16 cellular contexts compared by ENCODE assay signal in genomic region chr14:32512348-32512747, GRCh38.
DNase-seq lines count a peak whose midpoint lies in the region; ATAC-seq, FAIRE-seq and TF ChIP-seq lines count a peak whose summit lies in the region.
"Had no signal": no experiment of that assay in that cellular context is flagged by ENCODE, and none has a peak within 500 bp of the region (broad histone marks: within the 10 kb centered on the region; RNA-seq: fewer than 3 reads in every experiment).

No MANE protein-coding gene starts in this region.

- H3K27ac ChIP-seq in A549: peak overlapping the region; percentile 36 to 66; a peak in 3 of 6 replicates
- H3K27ac ChIP-seq in dorsolateral prefrontal cortex: peak overlapping the region; percentile 44 to 100 (median 99)
- peak overlapping the region; percentile 78 to 94 (median 90) for H3K27ac ChIP-seq in gastrocnemius medialis

- H3K9me3 Mint-ChIP-seq in HFFc6: no peaks in the 10 kb centered on the region

- TF ChIP-seq EP300 in A549 (IDR thresholded peaks at IDR 0.05): no peak

- no peaks in the 10 kb centered on the region for H3K27me3 ChIP-seq in dorsolateral prefrontal cortex
- no peaks in the 10 kb centered on the region for H3K27me3 ChIP-seq in gastrocnemius medialis
- H3K27me3 ChIP-seq: BE2C had no signal

- no peak for TF ChIP-seq CTCF in A549 (IDR thresholded peaks at IDR 0.05)
- TF ChIP-seq CTCF in HFFc6 (IDR thresholded peaks at IDR 0.05): no peak
- no peak for TF ChIP-seq CTCF in dorsolateral prefrontal cortex (IDR thresholded peaks at IDR 0.05 in 54 of 56, conservative IDR thresholded peaks at IDR 0.05 in 2 of 56; ENCODE audit: low read depth in 1 of 56, partially characterized antibody in 56 of 56)
- TF ChIP-seq CTCF in gastrocnemius medialis (IDR thresholded peaks at IDR 0.05 in 4 of 5, conservative IDR thresholded peaks at IDR 0.05 in 1 of 5): no peak
- no peak for TF ChIP-seq CTCF in foreskin fibroblast (IDR thresholded peaks at IDR 0.05; ENCODE audit: low read depth, low read length)

- no peaks in the 10 kb centered on the region for H3K36me3 Mint-ChIP-seq in HFFc6 (ENCODE audit: low read depth)
- H3K36me3 Mint-ChIP-seq: CD4-positive, alpha-beta memory T cell had no signal

- intact Hi-C loops in dorsolateral prefrontal cortex (cut with DNase I) (loop anchor here (5.0 to 10.0 kb wide), 5 partner anchors 145 to 438 kb away; partner anchors contain the start of gene ARHGAP5 (in 2 of the 2)), gastrocnemius medialis (cut with DNase I; ENCODE audit: low total_unique reads) (loop anchor here (5.0 kb wide), 1 partner anchor 255 kb away; no protein-coding TSS in a partner anchor)

- peaks cover 73% of the 10 kb centered on the region for H3K4me1 Mint-ChIP-seq in HFFc6 (ENCODE audit: low read depth)
- H3K4me1 Mint-ChIP-seq: CD4-positive, alpha-beta memory T cell had no signal

- no peaks in the 10 kb centered on the region for H3K27me3 Mint-ChIP-seq in HFFc6 (ENCODE audit: insufficient read depth)

- peaks cover 3% of the 10 kb centered on the region; the same call in 1 of the 3 replicates for H3K9me3 ChIP-seq in A549
- no peaks in the 10 kb centered on the region for H3K9me3 ChIP-seq in gastrocnemius medialis
- H3K9me3 ChIP-seq: BE2C had no signal

- POLR2A ChIA-PET in A549 (lab: Yijun Ruan, JAX): no interaction called here

- H3K4me3 ChIP-seq in A549: no peak overlapping the region
- H3K4me3 ChIP-seq in dorsolateral prefrontal cortex: no peak overlapping the region
- no peak overlapping the region for H3K4me3 ChIP-seq in gastrocnemius medialis
- no peak overlapping the region for H3K4me3 ChIP-seq in foreskin fibroblast (ENCODE audit: low read depth in 1 of 2, low read length in 2 of 2)
- H3K4me3 ChIP-seq: HAP-1 had no signal

- CTCF ChIA-PET in A549 (lab: Yijun Ruan, JAX): interaction anchor here (0.7 to 1.3 kb wide), 2 partner anchors 10 to 578 kb away, joined by 3 to 4 read pairs; no protein-coding TSS in a partner anchor

- no peak overlapping the region for H3K4me2 ChIP-seq in A549

- WGBS in A549 (ENCODE audit: missing lambda C conversion rate): 56% methylated on average over 3 of the region's 3 CpGs

- H3K4me3 Mint-ChIP-seq in HFFc6: no peak overlapping the region
- H3K4me3 Mint-ChIP-seq: CD4-positive, alpha-beta memory T cell had no signal

- H3K36me3 ChIP-seq in gastrocnemius medialis: no peaks in the 10 kb centered on the region
- H3K36me3 ChIP-seq: BE2C, HAP-1 had no signal

- DNase-seq in A549 (ENCODE audit: low read depth in 1 of 2, low spot score in 1 of 2) (no peak), HFFc6 (no peak), dorsolateral prefrontal cortex (no peak), gastrocnemius medialis (no peak), foreskin fibroblast (no peak), DMS 273 treated with DMSO at 0.1 percent for 48 hours (lab: John Stamatoyannopoulos, UW) (no peak)
- DNase-seq: BE2C; CD4-positive, alpha-beta memory T cell; DMS79 treated with DMSO at 0.1 percent for 48 hours; NCI-H1436; NCI-H2081; NCI-H524 had no signal

- peaks cover 76% of the 10 kb centered on the region for H3K4me1 ChIP-seq in A549
- peaks cover 60 to 66% of the 10 kb centered on the region in 2 donors for H3K4me1 ChIP-seq in gastrocnemius medialis
- H3K4me1 ChIP-seq: BE2C, HAP-1 had no signal

- 0 out of 2 replicates have a peak overlapping the region, but pooled peaks have one; percentile 40 for H3K27ac Mint-ChIP-seq in HFFc6
- H3K27ac Mint-ChIP-seq: CD4-positive, alpha-beta memory T cell had no signal

- FAIRE-seq in A549 (lab: Jason Lieb, UNC): no peak
- FAIRE-seq: G401.6, GM12891 had no signal

- ATAC-seq in A549: no peak
- no peak for ATAC-seq in gastrocnemius medialis
- no peak for ATAC-seq in HG03469 (IDR thresholded peaks at IDR 0.05; ENCODE audit: unreplicated experiment)

- in situ Hi-C loops in gastrocnemius medialis (cut with MboI; ENCODE audit: low sequenced_read_pairs in 4 of 4): loop anchor here in 2 of 4 donors (10.0 kb wide), 2 partner anchors 178 to 308 kb away; partner anchors contain the start of genes RNU6-7 (in 1 of the 2) and RNU6-8 (in 1 of the 2)

- TF ChIP-seq POLR2A in A549 (IDR thresholded peaks at IDR 0.05; ENCODE audit: low read length) (no peak), gastrocnemius medialis (IDR thresholded peaks at IDR 0.05) (no peak)

- TF ChIP-seq RAD21 in A549 (conservative IDR thresholded peaks at IDR 0.05 in 1 of 2, IDR thresholded peaks at IDR 0.05 in 1 of 2): no peak

TF ChIP-seq in A549, 52 proteins besides CTCF, POLR2A, EP300 and RAD21:
- TF ChIP-seq RNF2 (IDR thresholded peaks at IDR 0.05; ENCODE audit: borderline replicate concordance, low read depth) (no peak), ZSCAN20 (CRISPR knock-in tag; IDR thresholded peaks at IDR 0.05) (no peak), POLR2AphosphoS2 (conservative IDR thresholded peaks at IDR 0.05; ENCODE audit: low read length) (no peak), ELK1 (IDR thresholded peaks at IDR 0.05; ENCODE audit: low read depth, low read length) (no peak), CHD4 (IDR thresholded peaks at IDR 0.05; ENCODE audit: borderline replicate concordance) (no peak)
